27 cellular contexts compared by ENCODE assay signal in genomic region chrX:46624090-46624786, GRCh38.
"Had no signal": no experiment of that assay in that cellular context is flagged by ENCODE, and none has a peak within 500 bp of the region (broad histone marks: within the 10 kb centered on the region; RNA-seq: fewer than 3 reads in every experiment).

No MANE protein-coding gene starts in this region.

- H3K79me2 ChIP-seq: hepatocyte had no signal

- FAIRE-seq: frontal cortex had no signal

- H3K36me3 ChIP-seq: uterus had no signal

- H3K4me3 ChIP-seq: hepatocyte, testis, uterus had no signal

- DNase-seq: activated CD4-positive, alpha-beta T cell treated with anti-CD3 and anti-CD28 coated beads, Interleukin-2, amount 10 ng/mL, durations not matched to agents 7 days and 5 days; activated CD8-positive, alpha-beta memory T cell treated with anti-CD3 and anti-CD28 coated beads, Interleukin-2, amount 10 ng/mL, durations not matched to agents 7 days and 5 days; activated CD8-positive, alpha-beta T cell treated with anti-CD3 and anti-CD28 coated beads for 36 hours; activated gamma-delta T cell treated with Interleukin-2 at 50 U/mL for 16 hours; activated T-cell treated with anti-CD3 and anti-CD28 coated beads for 4 hours; aorta; central memory CD4-positive, alpha-beta T cell; dermis blood vessel endothelial cell; effector CD8-positive, alpha-beta T cell; glutamatergic neuron; immature natural killer cell; kidney glomerular epithelial cell; left ventricle myocardium superior; midbrain; natural killer cell; retina; stimulated activated CD4-positive, alpha-beta T cell treated with anti-CD3 and anti-CD28 coated beads, Interleukin-2, amount 100 ng/mL, for 48 hours; stimulated activated CD8-positive, alpha-beta memory T cell treated with anti-CD3 and anti-CD28 coated beads, Interleukin-4, amount 100 ng/mL, for 48 hours; stimulated activated naive B cell treated with anti-CD40 and anti-IgM and Interleukin-4, amounts not matched to agents 10 μg/mL and 1 μg/mL and 100 μg/mL, for 72 hours; testis; trophoblast cell; uterus had no signal

- H3K27me3 ChIP-seq: hepatocyte, testis, uterus had no signal

- H3K4me1 ChIP-seq: uterus had no signal

- H3K27ac ChIP-seq: hepatocyte, testis, uterus, VCaP had no signal

- H2AFZ ChIP-seq: hepatocyte had no signal

- H3K4me2 ChIP-seq: hepatocyte had no signal

- ATAC-seq: activated CD4-positive, CD25-positive, alpha-beta regulatory T cell treated with anti-CD3 and anti-CD28 coated beads, Interleukin-2, amount 50 U/mL, for 24 hours; activated CD8-positive, alpha-beta memory T cell treated with anti-CD3 and anti-CD28 coated beads, Interleukin-2, amount 10 ng/mL, durations not matched to agents 7 days and 5 days; activated CD8-positive, alpha-beta T cell treated with anti-CD3 and anti-CD28 coated beads for 36 hours; activated naive CD4-positive, alpha-beta T cell treated with anti-CD3 and anti-CD28 coated beads, Interleukin-2, amount 50 U/mL, for 72 hours; left ventricle myocardium superior; natural killer cell; stimulated activated naive B cell treated with anti-CD40 and anti-IgM and Interleukin-4, amounts not matched to agents 10 μg/mL and 1 μg/mL and 100 μg/mL, for 72 hours had no signal

- H3K9me3 ChIP-seq: testis, uterus had no signal
